ENCODE assay signal across 1 cellular context in the genomic region with DNA sequence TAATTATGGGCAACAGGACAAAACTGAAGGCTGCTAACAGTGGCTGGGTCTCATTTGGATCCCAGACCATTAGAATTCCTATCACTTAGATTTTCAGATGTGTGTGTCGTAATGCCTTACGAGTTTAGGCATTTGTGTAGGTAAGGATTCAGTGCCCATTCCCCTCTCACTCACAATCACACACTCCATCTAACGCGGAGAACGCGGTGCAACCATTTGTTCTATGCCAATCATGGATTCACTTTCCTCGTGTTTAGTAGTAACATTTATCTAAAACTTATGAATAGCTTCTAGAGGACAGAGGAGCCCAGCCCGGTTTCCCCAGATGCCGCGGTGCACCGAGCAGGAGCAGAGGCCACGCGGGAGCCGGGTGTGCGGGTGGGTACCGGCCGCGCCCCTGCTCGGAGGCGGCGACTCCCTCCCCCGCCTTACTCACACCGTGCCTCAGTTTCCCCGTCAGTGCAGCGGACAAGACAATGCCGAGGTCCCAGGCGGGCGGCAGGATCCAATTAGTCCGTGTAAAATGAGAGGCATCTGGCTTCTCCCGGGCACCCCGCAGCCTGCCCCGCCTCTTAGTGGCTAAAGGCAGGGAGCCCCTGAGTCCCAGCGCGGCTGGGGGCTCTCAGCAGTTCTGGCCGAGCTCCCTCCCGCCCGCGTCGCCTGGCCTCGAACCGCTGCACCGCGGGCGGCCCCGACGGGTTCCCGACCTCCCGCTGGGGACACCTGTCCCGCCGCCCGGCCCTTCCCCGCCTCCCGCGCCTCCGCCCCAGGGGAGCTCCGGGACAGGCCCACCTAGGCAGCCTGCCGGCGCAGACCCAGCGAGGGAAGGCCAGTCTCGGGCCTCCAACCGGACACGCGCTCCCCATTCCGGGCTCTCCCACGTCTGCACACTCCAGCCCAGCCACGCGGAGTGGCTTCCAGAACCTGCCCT.
TF ChIP-seq lines count a peak whose summit lies in the region.

No MANE protein-coding gene starts in this region.

TF ChIP-seq in WTC11, 78 proteins besides CTCF, POLR2A, EP300 and RAD21 (continued from another document):
- peak; percentile 90 for TF ChIP-seq ZNF423 (CRISPR knock-in tag; IDR thresholded peaks at IDR 0.05)
- TF ChIP-seq ESRRA (CRISPR knock-in tag; IDR thresholded peaks at IDR 0.05; ENCODE audit: borderline replicate concordance) = no peak
- TF ChIP-seq NR3C1 (CRISPR knock-in tag; conservative IDR thresholded peaks at IDR 0.05; ENCODE audit: low read depth) = no peak
